In genomic region chr14:77044776-77045569, GRCh38 we compare ENCODE assay signal across 8 cellular contexts. TPM values are rescaled to one million over a fixed set of nuclear protein-coding genes. Genes with fewer than 3 reads are reported as not detected.
DNase-seq lines count a peak whose midpoint lies in the region; ATAC-seq, FAIRE-seq and TF ChIP-seq lines count a peak whose summit lies in the region.

No MANE protein-coding gene starts in this region.

- H3K27ac ChIP-seq in BLaER1 = no peak overlapping the region
- H3K27ac ChIP-seq in RWPE1 = peak overlapping the region; percentile 97
- peak overlapping the region; percentile 35 to 94 (median 82) for H3K27ac ChIP-seq in pancreas

- no peaks in the 10 kb centered on the region for H4K20me1 ChIP-seq in BLaER1

- WGBS in pancreas, 2 donors = 21 to 23% methylated on average over 4 of the region's 4 CpGs

- DNase-seq in RWPE1 (ENCODE audit: low spot score) (peak; percentile 61), foreskin fibroblast (peak; percentile 85 to 93), pancreas (peak in 1 of 6 donors; percentile 35), NCI-H82 (lab: John Stamatoyannopoulos, UW) (no peak), BE2C (no peak)

- CTCF ChIA-PET in RWPE1 (lab: Yijun Ruan, JAX) = interaction anchor here (1.0 to 1.5 kb wide), 3 partner anchors 21 to 132 kb away, joined by 3 to 6 read pairs (median 3); no protein-coding TSS in a partner anchor

- H3K4me2 ChIP-seq in BLaER1 = peak overlapping the region; percentile 93; the same call in 1 of the 2 replicates

- ATAC-seq in pancreas (no peak), GM18517 (IDR thresholded peaks at IDR 0.05; ENCODE audit: unreplicated experiment) (no peak), GM18870 (IDR thresholded peaks at IDR 0.05; ENCODE audit: unreplicated experiment) (no peak)

- H3K9me3 ChIP-seq in BLaER1 (no peaks in the 10 kb centered on the region), pancreas (no peaks in the 10 kb centered on the region), BE2C (no peaks in the 10 kb centered on the region)

- FAIRE-seq in pancreas (lab: Jason Lieb, UNC) = no peak

- intact Hi-C loops in pancreas (cut with DNase I) = no loop called here

- POLR2A ChIA-PET in RWPE1 (lab: Yijun Ruan, JAX; ENCODE audit: low non-redundant PET) = interaction anchor here (0.8 kb wide), 1 partner anchor 10 kb away, joined by 4 read pairs; no protein-coding TSS in a partner anchor

- H3K4me3 ChIP-seq in BLaER1 = no peak overlapping the region
- peak overlapping the region in 1 of 2 donors; percentile 39 for H3K4me3 ChIP-seq in foreskin fibroblast (ENCODE audit: low read depth in 1 of 2, low read length in 2 of 2)
- H3K4me3 ChIP-seq in pancreas = no peak overlapping the region
- H3K4me3 ChIP-seq in BE2C (ENCODE audit: low read depth, low read length) = no peak overlapping the region

- no peak overlapping the region for H3K9ac ChIP-seq in BLaER1

- H3K27me3 ChIP-seq in BLaER1 (no peaks in the 10 kb centered on the region), pancreas (no peaks in the 10 kb centered on the region), BE2C (no peaks in the 10 kb centered on the region)

- H3K36me3 ChIP-seq in BLaER1 (no peaks in the 10 kb centered on the region), pancreas (no peaks in the 10 kb centered on the region), BE2C (no peaks in the 10 kb centered on the region)

- peaks cover 56% of the 10 kb centered on the region for H3K4me1 ChIP-seq in BLaER1
- peaks cover 43 to 63% (median 53%) of the 10 kb centered on the region in 3 donors for H3K4me1 ChIP-seq in pancreas
- peaks cover 51% of the 10 kb centered on the region for H3K4me1 ChIP-seq in BE2C

- TF ChIP-seq CTCF in RWPE1 (conservative IDR thresholded peaks at IDR 0.05; ENCODE audit: low read depth) (no peak), foreskin fibroblast (IDR thresholded peaks at IDR 0.05; ENCODE audit: low read depth, low read length) (no peak), pancreas (IDR thresholded peaks at IDR 0.05) (no peak), BE2C (IDR thresholded peaks at IDR 0.05; ENCODE audit: low read depth, low read length) (no peak)

RNA-seq across cellular contexts. Expression of gene IRF2BPL, which starts 16.5 kb away (rescaled TPM):
- total RNA-seq in pancreas = 10 to 100 TPM; 15.4 to 32.2 (median 25.5) TPM
- polyA plus RNA-seq in pancreas = 10 to 100 TPM in 1 of 2 donors, 1 to 10 TPM in 1; 6.2 to 13.7 TPM
- polyA plus RNA-seq in BE2C (2012; ENCODE audit: insufficient read depth, insufficient read length, low read depth) = 148 TPM

RNA-seq across cellular contexts. Expression of gene CIPC, which starts 53.1 kb away (rescaled TPM):
- 10 to 100 TPM in 1 of 6 donors, 1 to 10 TPM in 5; 5.9 to 12.6 (median 8.0) TPM for total RNA-seq in pancreas
- polyA plus RNA-seq in pancreas = 1 to 10 TPM; 2.7 to 6.7 TPM
- 28.9 TPM for polyA plus RNA-seq in BE2C (2012; ENCODE audit: insufficient read depth, insufficient read length, low read depth)

Comparison
In these comparisons a context has a peak if more than half of its experiments do, and no peak if none do; other contexts are left out.
1. DNase-seq: peak in RWPE1 (single experiment) and foreskin fibroblast (2 of 2); none in NCI-H82 (single experiment) and BE2C (single experiment).